In genomic region chr17:9802294-9802693, GRCh38 we compare ENCODE assay signal across 16 cellular contexts. TPM values are rescaled to one million over a fixed set of nuclear protein-coding genes. Genes with fewer than 3 reads are reported as not detected.
DNase-seq lines count a peak whose midpoint lies in the region; ATAC-seq and TF ChIP-seq lines count a peak whose summit lies in the region.
"Had no signal": no experiment of that assay in that cellular context is flagged by ENCODE, and none has a peak within 500 bp of the region (broad histone marks: within the 10 kb centered on the region; RNA-seq: fewer than 3 reads in every experiment).

No MANE protein-coding gene starts in this region.

- TF ChIP-seq CTCF in AG10803 (conservative IDR thresholded peaks at IDR 0.05; ENCODE audit: low read length) (no peak), HCT116 (IDR thresholded peaks at IDR 0.05 in 2 of 3, conservative IDR thresholded peaks at IDR 0.05 in 1 of 3; ENCODE audit: borderline replicate concordance in 1 of 3, insufficient read depth in 1 of 3, low read depth in 2 of 3, low read length in 2 of 3) (no peak), WTC11 (IDR thresholded peaks at IDR 0.05) (no peak), left ventricle myocardium inferior (IDR thresholded peaks at IDR 0.05; ENCODE audit: borderline replicate concordance) (peak; percentile 25), body of pancreas (IDR thresholded peaks at IDR 0.05) (no peak), CD14-positive monocyte (IDR thresholded peaks at IDR 0.05) (no peak)

- RAD21 ChIA-PET in HCT116 (lab: Charles Lee; ENCODE audit: low non-redundant PET in 1 of 2, low total read pairs in 2 of 2, uncharacterized antibody in 2 of 2, unreplicated experiment in 2 of 2), result no interaction called here

- peaks cover 12 to 16% of the 10 kb centered on the region in 2 experiments; a peak in 3 of 4 replicates for H3K4me1 ChIP-seq in HCT116 (ENCODE audit: control insufficient read depth in 1 of 2, insufficient read depth in 2 of 2, low read length in 2 of 2)
- H3K4me1 ChIP-seq in left ventricle myocardium inferior, result peaks cover 28% of the 10 kb centered on the region
- peaks cover 4% of the 10 kb centered on the region for H3K4me1 ChIP-seq in body of pancreas

- WGBS in body of pancreas, 2 donors, result 74 to 92% methylated on average over 2 to 13 of the region's 13 CpGs

- no peak overlapping the region for H3K27ac Mint-ChIP-seq in WTC11
- H3K27ac Mint-ChIP-seq in CD14-positive monocyte, result no peak overlapping the region
- H3K27ac Mint-ChIP-seq: immature natural killer cell, nephron, T-helper 17 cell had no signal

- H3K9me2 ChIP-seq in HCT116 (ENCODE audit: insufficient read depth), result no peaks in the 10 kb centered on the region

- H3K36me3 Mint-ChIP-seq in WTC11 (no peaks in the 10 kb centered on the region), CD14-positive monocyte (no peaks in the 10 kb centered on the region)
- H3K36me3 Mint-ChIP-seq: immature natural killer cell had no signal

- H3K36me3 ChIP-seq in HCT116 (ENCODE audit: control insufficient read depth in 1 of 2, insufficient read depth in 2 of 2, low read length in 2 of 2) (no peaks in the 10 kb centered on the region), left ventricle myocardium inferior (no peaks in the 10 kb centered on the region), body of pancreas (replicated peaks in 1 of 2; ENCODE audit: insufficient read depth in 1 of 2, low read depth in 2 of 2) (no peaks in the 10 kb centered on the region)

- DNase-seq in AG10803 (ENCODE audit: low read depth) (peak; percentile 16), HCT116 (ENCODE audit: low read depth, low spot score) (peak; percentile 38), WTC11 (ENCODE audit: low spot score) (peak; percentile 12), left ventricle myocardium inferior (peak; percentile 25), NCI-H345 (lab: John Stamatoyannopoulos, UW) (no peak), body of pancreas (no peak), CD14-positive monocyte (ENCODE audit: low spot score) (no peak), NCI-H2171 treated with DMSO at 0.1 percent for 48 hours (lab: John Stamatoyannopoulos, UW) (no peak)
- DNase-seq: activated effector memory CD4-positive, alpha-beta T cell treated with anti-CD3 and anti-CD28 coated beads, Interleukin-2, amount 50 U/mL, for 16 hours; amygdala; cortex of kidney; immature natural killer cell; NCI-H1048; NCI-H2107; T-helper 17 cell had no signal

- H3K4me1 Mint-ChIP-seq in WTC11 (no peaks in the 10 kb centered on the region), CD14-positive monocyte (no peaks in the 10 kb centered on the region)
- H3K4me1 Mint-ChIP-seq: immature natural killer cell, nephron, T-helper 17 cell had no signal

- peak overlapping the region; percentile 44 for H3K9ac ChIP-seq in HCT116 (ENCODE audit: low read length)

- intact Hi-C loops in HCT116 (cut with micrococcal nuclease) (no loop called here), left ventricle myocardium inferior (cut with micrococcal nuclease) (no loop called here), body of pancreas (cut with DNase I) (no loop called here), CD14-positive monocyte (cut with micrococcal nuclease) (loop anchor here in 1 of 2 donors (10.0 kb wide), 1 partner anchor 57 kb away; no protein-coding TSS in a partner anchor)

- ATAC-seq in HCT116 (peak; percentile 82), WTC11 (no peak), body of pancreas (no peak)
- ATAC-seq: T-helper 17 cell had no signal

- H3K9me3 Mint-ChIP-seq in WTC11 (no peaks in the 10 kb centered on the region), CD14-positive monocyte (peaks cover 0 to 6% (median 2%) of the 10 kb centered on the region in 7 donors)
- H3K9me3 Mint-ChIP-seq: immature natural killer cell had no signal

- POLR2A ChIA-PET in HCT116 (lab: Charles Lee) (no interaction called here), WTC11 (lab: Charles Lee) (no interaction called here)

- no peak for TF ChIP-seq RAD21 in HCT116 (IDR thresholded peaks at IDR 0.05; ENCODE audit: low read depth)

- H3K79me2 ChIP-seq in HCT116 (ENCODE audit: insufficient read depth, low read length), result no peaks in the 10 kb centered on the region

- H3K27me3 Mint-ChIP-seq in WTC11 (ENCODE audit: low read depth) (no peaks in the 10 kb centered on the region), CD14-positive monocyte (ENCODE audit: low read depth in 3 of 3) (peaks cover 5 to 7% (median 6%) of the 10 kb centered on the region in 3 donors)

- H2AFZ ChIP-seq in HCT116 (ENCODE audit: low read depth, low read length, poor library complexity, severe bottlenecking), result peak overlapping the region; percentile 100

- no peak for TF ChIP-seq POLR2A in HCT116 (IDR thresholded peaks at IDR 0.05; ENCODE audit: borderline replicate concordance, extremely low read depth, insufficient read depth, insufficient read length)
- no peak for TF ChIP-seq POLR2A in body of pancreas (IDR thresholded peaks at IDR 0.05)

- H3K9me3 ChIP-seq in HCT116 (ENCODE audit: control insufficient read depth in 1 of 2, insufficient read depth in 1 of 2, low read depth in 1 of 2, low read length in 2 of 2), result no peaks in the 10 kb centered on the region
- peaks cover 20% of the 10 kb centered on the region for H3K9me3 ChIP-seq in left ventricle myocardium inferior (replicated peaks)
- no peaks in the 10 kb centered on the region for H3K9me3 ChIP-seq in body of pancreas

- peak overlapping the region; percentile 78 for H3K4me2 ChIP-seq in HCT116 (ENCODE audit: low read length)

- peak overlapping the region; percentile 16; the same call in 1 of the 2 replicates for H3K27ac ChIP-seq in HCT116 (ENCODE audit: low read depth, low read length)
- H3K27ac ChIP-seq in left ventricle myocardium inferior (replicated peaks), result peak overlapping the region; percentile 58
- H3K27ac ChIP-seq in body of pancreas, result no peak overlapping the region

- no peaks in the 10 kb centered on the region for H3K27me3 ChIP-seq in HCT116 (ENCODE audit: insufficient read depth, low read length)
- peaks cover 12% of the 10 kb centered on the region for H3K27me3 ChIP-seq in left ventricle myocardium inferior (ENCODE audit: low read depth)
- H3K27me3 ChIP-seq in body of pancreas, result no peaks in the 10 kb centered on the region

- H3K4me3 ChIP-seq in AG10803 (ENCODE audit: low read length) (no peak overlapping the region), HCT116 (replicated peaks in 1 of 2; ENCODE audit: low read depth in 1 of 2, low read length in 2 of 2) (peak overlapping the region; percentile 4 to 46), left ventricle myocardium inferior (peak overlapping the region; percentile 35), body of pancreas (no peak overlapping the region)

- H4K20me1 ChIP-seq in HCT116 (ENCODE audit: insufficient read depth), result no peaks in the 10 kb centered on the region

- CTCF ChIA-PET in HCT116 (lab: Charles Lee), result interaction anchor here (1.3 kb wide), 1 partner anchor 33 kb away, joined by 3 read pairs; no protein-coding TSS in a partner anchor
- CTCF ChIA-PET in WTC11 (lab: Charles Lee), result interaction anchor here (1.0 to 1.8 kb wide), 2 partner anchors 34 to 37 kb away, joined by 5 read pairs; no protein-coding TSS in a partner anchor

- no TSS peak for BruUV-seq in HCT116 (replicated peaks; lab: Mats Ljungman, UMichigan)

- H3K4me3 Mint-ChIP-seq in WTC11, result no peak overlapping the region
- H3K4me3 Mint-ChIP-seq in CD14-positive monocyte, result no peak overlapping the region
- H3K4me3 Mint-ChIP-seq: immature natural killer cell, nephron, T-helper 17 cell had no signal

TF ChIP-seq in HCT116, 20 proteins besides CTCF, POLR2A, EP300 and RAD21 (continues in another document):
- TF ChIP-seq MAX (IDR thresholded peaks at IDR 0.05) (no peak), CEBPB (IDR thresholded peaks at IDR 0.05; ENCODE audit: low read depth) (no peak), ZNF274 (IDR thresholded peaks at IDR 0.05; ENCODE audit: low read depth, low read length) (no peak), POLR2AphosphoS5 (IDR thresholded peaks at IDR 0.05; ENCODE audit: low read depth, low read length) (no peak), SRF (IDR thresholded peaks at IDR 0.05; ENCODE audit: low read depth) (no peak), JUND (IDR thresholded peaks at IDR 0.05) (0 out of 2 replicates have a peak, but pooled peaks have one; percentile 25), ELF1 (IDR thresholded peaks at IDR 0.05; ENCODE audit: borderline replicate concordance, low read depth) (0 out of 2 replicates have a peak, but pooled peaks have one; percentile 18), FOSL1 (IDR thresholded peaks at IDR 0.05; ENCODE audit: low read depth) (peak; percentile 27; the same call in 1 of the 2 replicates)

TF ChIP-seq in WTC11, 78 proteins besides CTCF, POLR2A, EP300 and RAD21 (continues in another document):
- no peak for TF ChIP-seq MLX (CRISPR knock-in tag; IDR thresholded peaks at IDR 0.05)
- no peak for TF ChIP-seq SMAD3 (CRISPR knock-in tag; IDR thresholded peaks at IDR 0.05; ENCODE audit: borderline replicate concordance)
- TF ChIP-seq NFATC4 (CRISPR knock-in tag; IDR thresholded peaks at IDR 0.05), result no peak

RNA-seq across cellular contexts. Expression of gene DHRS7C, which starts 10.9 kb away (rescaled TPM):
- total RNA-seq in HCT116 (2021; ENCODE audit: unreplicated experiment), result not detected
- polyA plus RNA-seq in HCT116 (2012), result not detected in 2 replicates
- total RNA-seq in WTC11 (2021), result not detected in 3 replicates
- 3.1 TPM for total RNA-seq in left ventricle myocardium inferior
- not detected for total RNA-seq in body of pancreas
- polyA plus RNA-seq in CD14-positive monocyte, result not detected
- total RNA-seq: T-helper 17 cell had no signal
- polyA plus RNA-seq: immature natural killer cell had no signal

RNA-seq across cellular contexts. Expression of gene GSG1L2, which starts 19.6 kb away (rescaled TPM):
- total RNA-seq in HCT116 (2021; ENCODE audit: unreplicated experiment) (not detected), WTC11 (2021) (not detected in 3 replicates), left ventricle myocardium inferior (not detected), body of pancreas (not detected)
- not detected in 2 replicates for polyA plus RNA-seq in HCT116 (2012)
- polyA plus RNA-seq in CD14-positive monocyte, result not detected
- total RNA-seq: T-helper 17 cell had no signal
- polyA plus RNA-seq: immature natural killer cell had no signal

RNA-seq across cellular contexts. Expression of gene GLP2R, which starts 23.4 kb away (rescaled TPM):
- not detected for total RNA-seq in HCT116 (2021; ENCODE audit: unreplicated experiment)
- polyA plus RNA-seq in HCT116 (2012), result 0.02 TPM in 1 of 2 replicates, not detected in the other
- total RNA-seq in WTC11 (2021), result not detected in 3 replicates
- not detected for total RNA-seq in left ventricle myocardium inferior
- 1 to 10 TPM; 4.6 to 4.7 TPM for total RNA-seq in body of pancreas
- not detected for polyA plus RNA-seq in CD14-positive monocyte
- total RNA-seq: T-helper 17 cell had no signal
- polyA plus RNA-seq: immature natural killer cell had no signal

Comparison
In these comparisons a context has a peak if more than half of its experiments do, and no peak if none do; other contexts are left out.
1. DNase-seq: peak in AG10803 (single experiment), HCT116 (single experiment), WTC11 (single experiment) and left ventricle myocardium inferior (single experiment); none in NCI-H345 (single experiment), body of pancreas (0 of 4), CD14-positive monocyte (single experiment) and NCI-H2171 treated with DMSO at 0.1 percent for 48 hours (single experiment).
2. H3K4me3 ChIP-seq: peak in HCT116 (2 of 2) and left ventricle myocardium inferior (single experiment); none in AG10803 (single experiment) and body of pancreas (0 of 2).
3. H3K27ac ChIP-seq: peak in HCT116 (single experiment) and left ventricle myocardium inferior (single experiment); none in body of pancreas (0 of 4).